In genomic region chr9:110255064-110255416, GRCh38 we compare ENCODE assay signal across 9 cellular contexts. TPM values are rescaled to one million over a fixed set of nuclear protein-coding genes. Genes with fewer than 3 reads are reported as not detected.
A peak's percentile ranks its signal among the peaks of the same experiment; 100 is the strongest.
DNase-seq lines count a peak whose midpoint lies in the region; ATAC-seq, FAIRE-seq and TF ChIP-seq lines count a peak whose summit lies in the region.
"Had no signal": no experiment of that assay in that cellular context is flagged by ENCODE, and none has a peak within 500 bp of the region (broad histone marks: within the 10 kb centered on the region; RNA-seq: fewer than 3 reads in every experiment).

No MANE protein-coding gene starts in this region.

- H2AFZ ChIP-seq in PC-3 (ENCODE audit: low read length) = 0 out of 2 replicates have a peak overlapping the region, but pooled peaks have one; percentile 66

- 1 to 2% methylated on average over 16 of the region's 16 CpGs for WGBS in pancreas, 2 donors

- peaks cover 32% of the 10 kb centered on the region for H3K4me1 ChIP-seq in DOHH2 (ENCODE audit: control insufficient read depth, low read length)
- peaks cover 40% of the 10 kb centered on the region for H3K4me1 ChIP-seq in PC-3 (ENCODE audit: insufficient read depth, low read length)
- H3K4me1 ChIP-seq in pancreas = peaks cover 0 to 19% (median 13%) of the 10 kb centered on the region in 3 donors

- peaks cover 19% of the 10 kb centered on the region for H3K36me3 ChIP-seq in DOHH2 (ENCODE audit: control insufficient read depth, low read length)
- peaks cover 11% of the 10 kb centered on the region for H3K36me3 ChIP-seq in PC-3 (ENCODE audit: low read depth, low read length)
- H3K36me3 ChIP-seq in pancreas = no peaks in the 10 kb centered on the region

- peaks cover 62% of the 10 kb centered on the region for H3K79me2 ChIP-seq in DOHH2 (ENCODE audit: control insufficient read depth, low read length)
- peaks cover 76% of the 10 kb centered on the region for H3K79me2 ChIP-seq in PC-3 (ENCODE audit: low read length)

- H3K27me3 ChIP-seq in DOHH2 (ENCODE audit: control insufficient read depth, low read length) = peaks cover 22% of the 10 kb centered on the region
- no peaks in the 10 kb centered on the region for H3K27me3 ChIP-seq in PC-3 (ENCODE audit: low read length)
- H3K27me3 ChIP-seq in pancreas = no peaks in the 10 kb centered on the region

- intact Hi-C loops in PC-3 (cut with micrococcal nuclease) (no loop called here), pancreas (cut with DNase I) (no loop called here)

- DNase-seq in PC-3 (no peak), epithelial cell of prostate (ENCODE audit: low read depth, low spot score) (no peak), pancreas (peak in 3 of 6 donors; percentile 25 to 56 (median 41)), GM03348 (ENCODE audit: low spot score) (no peak), RKO (ENCODE audit: low spot score) (no peak), NCI-H774 (lab: John Stamatoyannopoulos, UW) (no peak)
- DNase-seq in stimulated activated CD4-positive, alpha-beta T cell treated with anti-CD3 and anti-CD28 coated beads, Interleukin-1b, Interleukin-23, amount 100 ng/mL, for 48 hours = no peak

- H3K4me2 ChIP-seq in DOHH2 (ENCODE audit: low read length) (peak overlapping the region; percentile 91), PC-3 (ENCODE audit: low read length) (peak overlapping the region; percentile 94)

- peak overlapping the region; percentile 92 for H3K9ac ChIP-seq in PC-3 (ENCODE audit: low read length)

- FAIRE-seq in pancreas (lab: Jason Lieb, UNC) = no peak

- CTCF ChIA-PET in PC-3 (lab: Charles Lee) = no interaction called here

- H3K9me2 ChIP-seq in DOHH2 (replicated peaks; ENCODE audit: control insufficient read depth, low read length) (no peaks in the 10 kb centered on the region), PC-3 (replicated peaks; ENCODE audit: low read length) (no peaks in the 10 kb centered on the region)

- POLR2A ChIA-PET in PC-3 (lab: Charles Lee; ENCODE audit: unreplicated experiment) = no interaction called here

- no peaks in the 10 kb centered on the region for H3F3A ChIP-seq in DOHH2 (ENCODE audit: control insufficient read depth, insufficient read depth)
- no peaks in the 10 kb centered on the region for H3F3A ChIP-seq in PC-3 (ENCODE audit: low read length, unreplicated experiment)

- TF ChIP-seq CTCF in DOHH2 (IDR thresholded peaks at IDR 0.05; ENCODE audit: low read depth, low read length, poor library complexity, severe bottlenecking) (no peak), PC-3 (conservative IDR thresholded peaks at IDR 0.05; ENCODE audit: low read depth, low read length) (no peak), pancreas (IDR thresholded peaks at IDR 0.05) (no peak)

- ATAC-seq in PC-3 = no peak
- ATAC-seq in pancreas = no peak

- H3K27ac ChIP-seq in DOHH2 (ENCODE audit: low read depth, low read length) = no peak overlapping the region
- peak overlapping the region; percentile 53 for H3K27ac ChIP-seq in PC-3 (ENCODE audit: low read length)
- peak overlapping the region; percentile 90 for H3K27ac ChIP-seq in epithelial cell of prostate
- peak overlapping the region in 3 of 4 donors; percentile 88 to 92 (median 91) for H3K27ac ChIP-seq in pancreas

- peak overlapping the region; percentile 73 for H3K4me3 ChIP-seq in DOHH2 (ENCODE audit: low read length)
- H3K4me3 ChIP-seq in PC-3 (ENCODE audit: low read length) = peak overlapping the region; percentile 88
- H3K4me3 ChIP-seq in pancreas = peak overlapping the region; percentile 90 to 96 (median 94)

- H3K9me3 ChIP-seq in DOHH2 (ENCODE audit: control insufficient read depth, insufficient read depth, low read length) = no peaks in the 10 kb centered on the region
- no peaks in the 10 kb centered on the region for H3K9me3 ChIP-seq in PC-3 (ENCODE audit: low read length)
- H3K9me3 ChIP-seq in pancreas = no peaks in the 10 kb centered on the region

- peaks cover 16% of the 10 kb centered on the region; the same call in 1 of the 2 replicates for H4K20me1 ChIP-seq in DOHH2 (ENCODE audit: control insufficient read depth, insufficient read depth, low read depth, low read length)
- peaks cover 48% of the 10 kb centered on the region for H4K20me1 ChIP-seq in PC-3 (ENCODE audit: low read length)

- BruUV-seq in PC-3 (replicated peaks; lab: Mats Ljungman, UMichigan) = no TSS peak

RNA-seq across cellular contexts. Expression of gene TXN, which starts 1.3 kb away (rescaled TPM):
- total RNA-seq in PC-3 (2014; rRNA removed) (178 and 216 TPM in 2 replicates), pancreas (10 to 100 TPM; 44.3 to 87.6 (median 67.2) TPM)
- 10 to 100 TPM; 88.4 to 99.5 TPM for polyA plus RNA-seq in pancreas

RNA-seq across cellular contexts. Expression of gene C9orf152, which starts 47.1 kb away (rescaled TPM):
- 0.95 and 1.4 TPM in 2 replicates for total RNA-seq in PC-3 (2014; rRNA removed)
- 1 to 10 TPM; 1.0 to 8.9 (median 3.2) TPM for total RNA-seq in pancreas
- 1 to 10 TPM in 1 of 2 donors, under 1 TPM in 1; 0.85 to 1.3 TPM for polyA plus RNA-seq in pancreas
- total RNA-seq: LHCN-M2 had no signal
